ENCODE assay signal across 11 cellular contexts in the genomic region with DNA sequence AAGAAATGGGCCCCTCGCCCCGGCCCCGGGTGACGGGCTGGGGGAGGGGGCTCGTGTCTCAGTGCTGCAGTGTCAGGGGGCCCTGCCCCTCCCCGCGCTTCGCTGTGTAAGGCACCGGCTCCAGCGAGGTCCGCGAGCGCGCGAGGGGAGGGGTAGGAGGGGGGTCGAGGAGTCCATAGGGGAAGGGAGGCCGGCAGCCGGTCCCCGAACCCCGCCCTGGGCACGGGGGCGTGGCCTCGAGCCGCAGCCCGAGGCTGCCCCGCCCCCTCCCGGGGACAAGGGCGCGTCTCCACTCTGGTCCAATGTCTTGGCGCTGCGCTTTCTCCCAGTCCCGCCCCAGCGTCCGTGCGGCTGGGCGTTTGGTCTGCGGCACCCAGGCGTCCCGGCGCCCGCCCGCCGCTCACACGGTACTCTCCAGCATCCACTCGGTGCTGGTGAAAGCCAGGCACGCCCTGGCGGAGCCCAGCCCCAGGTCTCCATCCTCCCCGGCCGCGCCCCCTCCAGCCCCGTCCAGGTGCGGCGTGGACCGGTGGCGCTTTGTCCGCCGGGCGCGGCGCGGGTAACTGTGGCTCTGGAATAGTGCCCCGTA. TPM values are rescaled to one million over a fixed set of nuclear protein-coding genes. Genes with fewer than 3 reads are reported as not detected.
A peak's percentile ranks its signal among the peaks of the same experiment; 100 is the strongest.
DNase-seq lines count a peak whose midpoint lies in the region; ATAC-seq and TF ChIP-seq lines count a peak whose summit lies in the region.
"Had no signal": no experiment of that assay in that cellular context is flagged by ENCODE, and none has a peak within 500 bp of the region (broad histone marks: within the 10 kb centered on the region; RNA-seq: fewer than 3 reads in every experiment).

No MANE protein-coding gene starts in this region.

- H3F3A ChIP-seq in neural progenitor cell (ENCODE audit: low read depth), result peaks cover 29% of the 10 kb centered on the region

- no peak overlapping the region for H3K27ac Mint-ChIP-seq in neural progenitor cell
- H3K27ac Mint-ChIP-seq: natural killer cell had no signal

- H3K36me3 ChIP-seq in neural progenitor cell, result no peaks in the 10 kb centered on the region

- H3K79me2 ChIP-seq in neural progenitor cell (ENCODE audit: low read depth), result no peaks in the 10 kb centered on the region

- no peak overlapping the region for H3K9ac ChIP-seq in neural progenitor cell

- peaks cover 28% of the 10 kb centered on the region for H4K20me1 ChIP-seq in neural progenitor cell (ENCODE audit: low read depth)

- H2AFZ ChIP-seq in neural progenitor cell (replicated peaks), result peak overlapping the region; percentile 94

- peak overlapping the region; percentile 72 for H3K4me3 ChIP-seq in neural progenitor cell

- H3K4me1 ChIP-seq in foreskin keratinocyte, result no peaks in the 10 kb centered on the region
- H3K4me1 ChIP-seq in neural progenitor cell, result peaks cover 12% of the 10 kb centered on the region

- H3K36me3 Mint-ChIP-seq in neural progenitor cell, result peaks cover 6% of the 10 kb centered on the region

- TF ChIP-seq CTCF in foreskin keratinocyte (conservative IDR thresholded peaks at IDR 0.05), result no peak
- TF ChIP-seq CTCF in neural progenitor cell (IDR thresholded peaks at IDR 0.05), result no peak

- ATAC-seq in foreskin keratinocyte (peak; percentile 9), HG03432 (IDR thresholded peaks at IDR 0.05; ENCODE audit: unreplicated experiment) (no peak), HG02642 (IDR thresholded peaks at IDR 0.05; ENCODE audit: poor library complexity, unreplicated experiment) (no peak)

- H3K9me3 Mint-ChIP-seq in neural progenitor cell, result peaks cover 2% of the 10 kb centered on the region
- H3K9me3 Mint-ChIP-seq: natural killer cell had no signal

- H3K4me3 Mint-ChIP-seq in neural progenitor cell, result peak overlapping the region; percentile 76
- H3K4me3 Mint-ChIP-seq: natural killer cell had no signal

- H3K4me2 ChIP-seq in neural progenitor cell, result peak overlapping the region; percentile 87

- peaks cover 28% of the 10 kb centered on the region for H3K4me1 Mint-ChIP-seq in neural progenitor cell

- H3K27me3 Mint-ChIP-seq in neural progenitor cell (ENCODE audit: insufficient read depth, low read depth), result peaks cover 33% of the 10 kb centered on the region

- H3K9me3 ChIP-seq in neural progenitor cell (ENCODE audit: low read depth), result no peaks in the 10 kb centered on the region

- H3K27ac ChIP-seq in foreskin keratinocyte, result no peak overlapping the region
- no peak overlapping the region for H3K27ac ChIP-seq in neural progenitor cell

- H3K27me3 ChIP-seq in foreskin keratinocyte (peaks cover 65% of the 10 kb centered on the region), neural progenitor cell (peaks cover 64% of the 10 kb centered on the region)

- DNase-seq in DMS79 treated with DMSO at 0.1 percent for 48 hours (lab: John Stamatoyannopoulos, UW) (peak; percentile 53), NCI-H460 (ENCODE audit: extremely low read depth, low read depth) (peak; percentile 40), foreskin keratinocyte (no peak), neural progenitor cell (ENCODE audit: low spot score) (peak; percentile 93), A172 (ENCODE audit: low spot score) (no peak)
- DNase-seq in central memory CD4-positive, alpha-beta T cell, result no peak
- DNase-seq: dermis blood vessel endothelial cell, natural killer cell had no signal

RNA-seq across cellular contexts. Expression of gene IFNL1, which starts 11.1 kb away (rescaled TPM):
- total RNA-seq in NCI-H460 (2014; rRNA removed; shearing (Covaris generic)), result not detected in 2 replicates
- not detected in 2 replicates for polyA plus RNA-seq in NCI-H460 (2014; cell fraction: nucleus; rRNA removed)
- not detected in 2 replicates for total RNA-seq in foreskin keratinocyte
- polyA plus RNA-seq in foreskin keratinocyte, result not detected in 2 replicates
- total RNA-seq in neural progenitor cell (ENCODE audit: low replicate concordance), result not detected in 2 replicates
- total RNA-seq in A172 (2014; rRNA removed; shearing (Covaris generic)), result not detected in 2 replicates
- total RNA-seq: dermis blood vessel endothelial cell, OCI-LY7 had no signal

RNA-seq across cellular contexts. Expression of gene LRFN1, which starts 13.3 kb away (rescaled TPM):
- 0.66 and 0.79 TPM in 2 replicates for total RNA-seq in NCI-H460 (2014; rRNA removed; shearing (Covaris generic))
- 1.7 and 2.8 TPM in 2 replicates for polyA plus RNA-seq in NCI-H460 (2014; cell fraction: nucleus; rRNA removed)
- total RNA-seq in foreskin keratinocyte, result 0.14 and 0.20 TPM in 2 replicates
- 0.16 and 0.22 TPM in 2 replicates for polyA plus RNA-seq in foreskin keratinocyte
- total RNA-seq in neural progenitor cell (ENCODE audit: low replicate concordance), result 0.17 and 4.3 TPM in 2 replicates
- 1.7 and 1.9 TPM in 2 replicates for total RNA-seq in A172 (2014; rRNA removed; shearing (Covaris generic))

RNA-seq across cellular contexts. Expression of gene GMFG, which starts 28.5 kb away (rescaled TPM):
- total RNA-seq in NCI-H460 (2014; rRNA removed; shearing (Covaris generic)), result not detected in 2 replicates
- not detected in 2 replicates for polyA plus RNA-seq in NCI-H460 (2014; cell fraction: nucleus; rRNA removed)
- total RNA-seq in foreskin keratinocyte, result not detected in 2 replicates
- polyA plus RNA-seq in foreskin keratinocyte, result 0.21 and 0.31 TPM in 2 replicates
- total RNA-seq in neural progenitor cell (ENCODE audit: low replicate concordance), result 0.43 TPM in 1 of 2 replicates, not detected in the other
- total RNA-seq in A172 (2014; rRNA removed; shearing (Covaris generic)), result 0.48 TPM in 1 of 2 replicates, not detected in the other

RNA-seq across cellular contexts. Expression of gene SAMD4B, which starts 34.9 kb away (rescaled TPM):
- 57.7 and 57.8 TPM in 2 replicates for total RNA-seq in NCI-H460 (2014; rRNA removed; shearing (Covaris generic))
- polyA plus RNA-seq in NCI-H460 (2014; cell fraction: nucleus; rRNA removed), result 42.6 and 49.9 TPM in 2 replicates
- total RNA-seq in foreskin keratinocyte (61.2 and 63.2 TPM in 2 replicates), neural progenitor cell (ENCODE audit: low replicate concordance) (32.8 and 105 TPM in 2 replicates)
- 70.6 and 72.8 TPM in 2 replicates for polyA plus RNA-seq in foreskin keratinocyte
- 55.7 and 81.4 TPM in 2 replicates for total RNA-seq in A172 (2014; rRNA removed; shearing (Covaris generic))

RNA-seq across cellular contexts. Expression of gene IFNL2, which starts 39.1 kb away (rescaled TPM):
- total RNA-seq in NCI-H460 (2014; rRNA removed; shearing (Covaris generic)), result not detected in 2 replicates
- not detected in 2 replicates for polyA plus RNA-seq in NCI-H460 (2014; cell fraction: nucleus; rRNA removed)
- total RNA-seq in foreskin keratinocyte (not detected in 2 replicates), neural progenitor cell (ENCODE audit: low replicate concordance) (not detected in 2 replicates)
- not detected in 2 replicates for polyA plus RNA-seq in foreskin keratinocyte
- not detected in 2 replicates for total RNA-seq in A172 (2014; rRNA removed; shearing (Covaris generic))
- total RNA-seq: dermis blood vessel endothelial cell, natural killer cell, OCI-LY7 had no signal

Comparison
In these comparisons a context has a peak if more than half of its experiments do, and no peak if none do; other contexts are left out.
1. DNase-seq: peak in DMS79 treated with DMSO at 0.1 percent for 48 hours (single experiment), NCI-H460 (single experiment) and neural progenitor cell (single experiment); none in foreskin keratinocyte (0 of 2), central memory CD4-positive, alpha-beta T cell (single experiment) and A172 (single experiment).